Comparison of ENCODE assay signal across 19 cellular contexts in the genomic region with DNA sequence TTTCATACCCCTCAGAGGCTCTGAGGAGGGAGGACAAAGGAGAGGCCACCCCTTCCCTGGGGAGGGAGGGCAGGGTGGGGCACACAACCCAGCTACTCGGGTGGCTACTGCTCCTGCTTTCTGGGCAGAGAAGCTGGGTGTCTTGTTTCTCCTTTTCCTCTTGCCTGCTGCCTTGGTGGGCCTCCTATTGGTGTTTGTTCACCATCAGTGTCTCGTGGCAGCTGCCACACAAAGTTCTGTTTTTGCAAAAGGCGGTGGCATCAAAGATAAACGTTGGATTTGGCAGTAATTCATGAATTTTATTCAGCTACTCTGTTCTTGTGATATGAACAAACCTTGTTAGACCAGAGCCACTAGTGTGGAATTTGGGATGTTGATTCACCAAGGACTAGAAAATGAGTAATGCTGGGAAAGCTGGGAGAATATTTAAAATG.
DNase-seq lines count a peak whose midpoint lies in the region; ATAC-seq and TF ChIP-seq lines count a peak whose summit lies in the region.
"Had no signal": no experiment of that assay in that cellular context is flagged by ENCODE, and none has a peak within 500 bp of the region (broad histone marks: within the 10 kb centered on the region; RNA-seq: fewer than 3 reads in every experiment).

No MANE protein-coding gene starts in this region.

- POLR2A ChIA-PET in PC-3 (lab: Charles Lee; ENCODE audit: unreplicated experiment): no interaction called here

- in situ Hi-C loops in KBM-7 (cut with MboI; ENCODE audit: low pct_unique_long_range_greater_than_20kb, low sequenced_read_pairs): loop anchor here (25.0 kb wide), 1 partner anchor 347 kb away; no protein-coding TSS in a partner anchor

- H4K20me1 ChIP-seq in PC-3 (ENCODE audit: low read length): no peaks in the 10 kb centered on the region

- intact Hi-C loops in PC-3 (cut with micrococcal nuclease): no loop called here

- H3K4me3 ChIP-seq in AG10803 (ENCODE audit: low read length) (no peak overlapping the region), PC-3 (ENCODE audit: low read length) (peak overlapping the region; percentile 21; the same call in 1 of the 2 replicates), mesodermal cell (ENCODE audit: extremely low read depth, insufficient read depth, low read length, poor library complexity, severe bottlenecking) (no peak overlapping the region)
- H3K4me3 ChIP-seq: ascending aorta, coronary artery, GM12878, hepatocyte, ovary had no signal

- no peaks in the 10 kb centered on the region for H3K27me3 ChIP-seq in PC-3 (ENCODE audit: low read length)
- H3K27me3 ChIP-seq: ascending aorta, hepatocyte, ovary had no signal

- H3K9me3 ChIP-seq in PC-3 (ENCODE audit: low read length): no peaks in the 10 kb centered on the region
- no peaks in the 10 kb centered on the region for H3K9me3 ChIP-seq in mesodermal cell (ENCODE audit: control insufficient read depth, low read length)
- H3K9me3 ChIP-seq: ascending aorta, ovary had no signal

- 47 to 80% methylated on average over 2 to 3 of the region's 4 CpGs for WGBS in mesodermal cell (ENCODE audit: insufficient coverage in 2 of 2), 2 experiments

- TF ChIP-seq CTCF in AG10803 (conservative IDR thresholded peaks at IDR 0.05; ENCODE audit: low read length) (no peak), PC-3 (conservative IDR thresholded peaks at IDR 0.05; ENCODE audit: low read depth, low read length) (no peak)

- H3K4me1 ChIP-seq in PC-3 (ENCODE audit: insufficient read depth, low read length): peaks cover 24% of the 10 kb centered on the region
- H3K4me1 ChIP-seq in mesodermal cell (ENCODE audit: control insufficient read depth, insufficient read depth, low read length, poor library complexity, severe bottlenecking): peaks cover 16% of the 10 kb centered on the region

- H3K4me2 ChIP-seq in PC-3 (ENCODE audit: low read length): peak overlapping the region; percentile 54
- H3K4me2 ChIP-seq: hepatocyte had no signal

- peak; percentile 72 for DNase-seq in AG10803 (ENCODE audit: low read depth)
- DNase-seq in PC-3: peak; percentile 65
- DNase-seq in dedifferentiated amniotic fluid mesenchymal stem cell (ENCODE audit: extremely low spot score): peak; percentile 38
- no peak for DNase-seq in effector CD8-positive, alpha-beta T cell (lab: John Stamatoyannopoulos, UW)
- no peak for DNase-seq in activated CD8-positive, alpha-beta memory T cell treated with anti-CD3 and anti-CD28 coated beads, Interleukin-2, amount 50 U/mL, for 4 hours
- DNase-seq in KBM-7: no peak
- DNase-seq: activated CD4-positive, alpha-beta T cell treated with anti-CD3 and anti-CD28 coated beads for 4 hours; activated naive CD4-positive, alpha-beta T cell; kidney glomerular epithelial cell; NCI-H1092; NCI-H748 treated with DMSO at 0.1 percent for 48 hours; ovary had no signal

- H3K36me3 ChIP-seq in PC-3 (ENCODE audit: low read depth, low read length) (no peaks in the 10 kb centered on the region), mesodermal cell (ENCODE audit: control insufficient read depth, insufficient read depth, low read length) (no peaks in the 10 kb centered on the region)
- H3K36me3 ChIP-seq: ascending aorta, ovary had no signal

- H3K27ac ChIP-seq in PC-3 (ENCODE audit: low read length): peak overlapping the region; percentile 51
- H3K27ac ChIP-seq in mesodermal cell (ENCODE audit: low read depth, low read length, severe bottlenecking): peak overlapping the region; percentile 36
- H3K27ac ChIP-seq: hepatocyte, ovary had no signal

- H3K9me2 ChIP-seq in PC-3 (replicated peaks; ENCODE audit: low read length): no peaks in the 10 kb centered on the region

- CTCF ChIA-PET in PC-3 (lab: Charles Lee): interaction anchor here (0.6 kb wide), 1 partner anchor 25 kb away, joined by 3 read pairs; no protein-coding TSS in a partner anchor

- ATAC-seq in PC-3 (peak; percentile 77), HG02870 (IDR thresholded peaks at IDR 0.05; ENCODE audit: unreplicated experiment) (no peak)
- ATAC-seq: GM12878, Panc1 had no signal

- no peaks in the 10 kb centered on the region for H3F3A ChIP-seq in PC-3 (ENCODE audit: low read length, unreplicated experiment)

- no peak overlapping the region for H2AFZ ChIP-seq in PC-3 (ENCODE audit: low read length)
- H2AFZ ChIP-seq: hepatocyte had no signal

- H3K9ac ChIP-seq in PC-3 (ENCODE audit: low read length): no peak overlapping the region

- H3K79me2 ChIP-seq in PC-3 (ENCODE audit: low read length): peaks cover 6% of the 10 kb centered on the region; the same call in 1 of the 2 replicates
- H3K79me2 ChIP-seq: hepatocyte had no signal

- no TSS peak for BruUV-seq in PC-3 (replicated peaks; lab: Mats Ljungman, UMichigan)

Comparison
In these comparisons a context has a peak if more than half of its experiments do, and no peak if none do; other contexts are left out.
1. DNase-seq: peak in AG10803 (single experiment), PC-3 (single experiment) and dedifferentiated amniotic fluid mesenchymal stem cell (single experiment); none in effector CD8-positive, alpha-beta T cell (single experiment), activated CD8-positive, alpha-beta memory T cell treated with anti-CD3 and anti-CD28 coated beads, Interleukin-2, amount 50 U/mL, for 4 hours (single experiment) and KBM-7 (single experiment).